Comparison of ENCODE assay signal across 22 cellular contexts in genomic region chr7:68244411-68244810, GRCh38.
DNase-seq lines count a peak whose midpoint lies in the region; ATAC-seq lines count a peak whose summit lies in the region.
"Had no signal": no experiment of that assay in that cellular context is flagged by ENCODE, and none has a peak within 500 bp of the region (broad histone marks: within the 10 kb centered on the region; RNA-seq: fewer than 3 reads in every experiment).

No MANE protein-coding gene starts in this region.

- H3K36me3 Mint-ChIP-seq in activated naive CD4-positive, alpha-beta T cell treated with anti-CD3 and anti-CD28 coated beads, Interleukin-2, amount 50 U/mL, for 72 hours = peaks cover 4 to 16% of the 10 kb centered on the region in 2 donors
- H3K36me3 Mint-ChIP-seq: CD14-positive monocyte; CD8-positive, alpha-beta memory T cell had no signal

- no peak overlapping the region for H3K27ac Mint-ChIP-seq in activated naive CD4-positive, alpha-beta T cell treated with anti-CD3 and anti-CD28 coated beads, Interleukin-2, amount 50 U/mL, for 72 hours
- H3K27ac Mint-ChIP-seq: CD14-positive monocyte; CD4-positive, alpha-beta T cell; CD8-positive, alpha-beta memory T cell; HFFc6 had no signal

- ATAC-seq in activated naive CD4-positive, alpha-beta T cell treated with anti-CD3 and anti-CD28 coated beads, Interleukin-2, amount 50 U/mL, for 72 hours = no peak
- no peak for ATAC-seq in left lobe of liver
- ATAC-seq: A549, GM12878 had no signal

- DNase-seq in NCI-H748 (lab: John Stamatoyannopoulos, UW; ENCODE audit: unreplicated experiment) (peak; percentile 9), NCI-H748 treated with DMSO at 0.1 percent for 48 hours (lab: John Stamatoyannopoulos, UW) (no peak), NCI-H146 treated with DMSO at 0.1 percent for 48 hours (lab: John Stamatoyannopoulos, UW; ENCODE audit: unreplicated experiment) (peak; percentile 56), left kidney (ENCODE audit: low read depth, low spot score) (peak; percentile 54), left lobe of liver (ENCODE audit: low spot score) (no peak)
- no peak for DNase-seq in activated naive CD4-positive, alpha-beta T cell treated with anti-CD3 and anti-CD28 coated beads, Interleukin-2, amount 50 U/mL, for 72 hours (ENCODE audit: low spot score in 2 of 2)
- no peak for DNase-seq in effector CD4-positive, alpha-beta T cell
- DNase-seq: 8988T; ACHN; AML-193; BE2C; CD4-positive, alpha-beta T cell; CD8-positive, alpha-beta memory T cell; DMS 273 treated with DMSO at 0.1 percent for 48 hours; DMS79; EL; GDM1; GM23248; HFFc6 had no signal

- H3K9me3 Mint-ChIP-seq in activated naive CD4-positive, alpha-beta T cell treated with anti-CD3 and anti-CD28 coated beads, Interleukin-2, amount 50 U/mL, for 72 hours = peaks cover 23 to 36% of the 10 kb centered on the region in 2 donors

Comparison
In these comparisons a context has a peak if more than half of its experiments do, and no peak if none do; other contexts are left out.
1. DNase-seq: peak in NCI-H748 (single experiment), NCI-H146 treated with DMSO at 0.1 percent for 48 hours (single experiment) and left kidney (single experiment); none in NCI-H748 treated with DMSO at 0.1 percent for 48 hours (single experiment), activated naive CD4-positive, alpha-beta T cell treated with anti-CD3 and anti-CD28 coated beads, Interleukin-2, amount 50 U/mL, for 72 hours (0 of 2), left lobe of liver (single experiment) and effector CD4-positive, alpha-beta T cell (single experiment).